In the genomic region with DNA sequence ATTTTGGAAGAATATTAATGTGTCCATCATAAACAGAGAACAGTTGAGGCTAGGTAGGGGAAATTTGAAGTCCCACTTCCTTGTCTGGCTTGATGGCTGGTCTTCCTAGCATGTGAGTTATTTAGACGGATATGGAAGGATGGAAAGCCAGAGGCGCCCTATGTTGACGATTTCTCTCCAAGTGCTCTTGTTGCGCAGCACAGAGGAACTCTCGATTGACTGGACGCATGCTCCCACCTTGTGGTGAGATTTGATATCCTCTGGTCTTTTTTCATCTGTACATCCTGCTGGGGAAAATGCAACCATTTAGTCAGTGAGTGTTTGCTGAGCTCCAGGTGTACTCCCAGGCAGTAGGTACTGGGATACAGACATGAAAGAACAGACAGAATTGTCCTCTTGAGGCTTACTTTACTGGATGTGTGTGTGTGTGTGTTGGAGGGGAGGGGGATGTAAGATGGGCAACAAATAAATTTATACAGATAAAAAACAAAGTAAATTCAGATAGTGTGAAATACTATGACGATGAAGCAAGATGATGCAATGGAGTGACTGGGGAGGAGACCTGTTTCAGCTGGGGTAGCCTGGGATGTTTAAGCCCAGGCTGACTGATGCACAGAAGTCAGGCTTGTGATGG, we compare ENCODE assay signal across 9 cellular contexts.
A peak's percentile ranks its signal among the peaks of the same experiment; 100 is the strongest.
DNase-seq lines count a peak whose midpoint lies in the region; ATAC-seq, FAIRE-seq and TF ChIP-seq lines count a peak whose summit lies in the region.
"Had no signal": no experiment of that assay in that cellular context is flagged by ENCODE, and none has a peak within 500 bp of the region (broad histone marks: within the 10 kb centered on the region; RNA-seq: fewer than 3 reads in every experiment).

No MANE protein-coding gene starts in this region.

- H3K4me2 ChIP-seq in OCI-LY3 (ENCODE audit: low read length) (peak overlapping the region; percentile 65), astrocyte (ENCODE audit: low read length) (no peak overlapping the region)
- H3K4me2 ChIP-seq: BLaER1 treated with 17β-estradiol and CSF1 and Interleukin-3, amounts not matched to agents 10 nM and 100 nM had no signal

- H3K4me3 Mint-ChIP-seq in astrocyte (ENCODE audit: unreplicated experiment): no peak overlapping the region

- H3K27me3 ChIP-seq in OCI-LY3 (ENCODE audit: low read depth, low read length) (no peaks in the 10 kb centered on the region), astrocyte (ENCODE audit: insufficient read depth, low read length) (no peaks in the 10 kb centered on the region)
- H3K27me3 ChIP-seq: BLaER1 treated with 17β-estradiol and CSF1 and Interleukin-3, amounts not matched to agents 10 nM and 100 nM had no signal

- peak; percentile 94 for FAIRE-seq in astrocyte (lab: Jason Lieb, UNC)

- H3K27me3 Mint-ChIP-seq in astrocyte (ENCODE audit: low read depth, unreplicated experiment): peaks cover 29% of the 10 kb centered on the region

- no peaks in the 10 kb centered on the region for H3K36me3 Mint-ChIP-seq in astrocyte (ENCODE audit: low read depth, unreplicated experiment)

- H3K27ac ChIP-seq in OCI-LY3 (ENCODE audit: low read length) (no peak overlapping the region), astrocyte (ENCODE audit: low read depth, low read length) (no peak overlapping the region)
- H3K27ac ChIP-seq: BLaER1 treated with 17β-estradiol and CSF1 and Interleukin-3, amounts not matched to agents 10 nM and 100 nM had no signal

- H3K79me2 ChIP-seq in OCI-LY3 (ENCODE audit: low read length) (no peaks in the 10 kb centered on the region), astrocyte (ENCODE audit: insufficient read depth, low read length) (no peaks in the 10 kb centered on the region)

- peaks cover 7% of the 10 kb centered on the region for H3K9me3 Mint-ChIP-seq in astrocyte (ENCODE audit: unreplicated experiment)

- H4K20me1 ChIP-seq in OCI-LY3 (ENCODE audit: insufficient read depth, low read length) (no peaks in the 10 kb centered on the region), astrocyte (ENCODE audit: insufficient read depth, low read length) (no peaks in the 10 kb centered on the region)
- H4K20me1 ChIP-seq: BLaER1 treated with 17β-estradiol and CSF1 and Interleukin-3, amounts not matched to agents 10 nM and 100 nM had no signal

- peak; percentile 68 for TF ChIP-seq CTCF in OCI-LY3 (IDR thresholded peaks at IDR 0.05; ENCODE audit: low read depth, low read length)
- TF ChIP-seq CTCF in astrocyte (IDR thresholded peaks at IDR 0.05; ENCODE audit: insufficient read depth, low read depth, low read length): peak; percentile 61

- no peaks in the 10 kb centered on the region for H3K36me3 ChIP-seq in OCI-LY3 (replicated peaks; ENCODE audit: low read depth, low read length)
- no peaks in the 10 kb centered on the region for H3K36me3 ChIP-seq in astrocyte (ENCODE audit: insufficient read depth, low read length)
- H3K36me3 ChIP-seq: BLaER1 treated with 17β-estradiol and CSF1 and Interleukin-3, amounts not matched to agents 10 nM and 100 nM had no signal

- H3K9me3 ChIP-seq in OCI-LY3 (ENCODE audit: insufficient read depth, low read length) (no peaks in the 10 kb centered on the region), astrocyte (ENCODE audit: insufficient read depth, low read depth, low read length) (no peaks in the 10 kb centered on the region)

- H2AFZ ChIP-seq in OCI-LY3 (ENCODE audit: low read depth, low read length): peak overlapping the region; percentile 60; the same call in 1 of the 2 replicates
- no peak overlapping the region for H2AFZ ChIP-seq in astrocyte (ENCODE audit: low read depth, low read length)

- no peak overlapping the region for H3K27ac Mint-ChIP-seq in astrocyte (ENCODE audit: unreplicated experiment)

- ATAC-seq in GM21381 (IDR thresholded peaks at IDR 0.05; ENCODE audit: unreplicated experiment): no peak

- peak; percentile 79 for DNase-seq in SIG-M5 treated with dmso at 0.1 percent for 504 hours (lab: John Stamatoyannopoulos, UW; ENCODE audit: unreplicated experiment)
- no peak for DNase-seq in SIG-M5 (lab: John Stamatoyannopoulos, UW)
- DNase-seq in KG1 (lab: John Stamatoyannopoulos, UW): peak; percentile 41
- peak; percentile 67 for DNase-seq in astrocyte (ENCODE audit: low read depth)
- DNase-seq in hippocampal formation (lab: John Stamatoyannopoulos, UW): peak; percentile 63 to 85
- DNase-seq in smooth muscle cell of the brain vasculature (ENCODE audit: low read depth, low spot score): peak; percentile 74

- peaks cover 7% of the 10 kb centered on the region for H3K4me1 Mint-ChIP-seq in astrocyte (ENCODE audit: low read depth, unreplicated experiment)

- H3K4me3 ChIP-seq in OCI-LY3 (ENCODE audit: low read length) (peak overlapping the region; percentile 44; the same call in 1 of the 2 replicates), astrocyte (ENCODE audit: insufficient read depth, low read depth, low read length) (no peak overlapping the region)
- H3K4me3 ChIP-seq: BLaER1 treated with 17β-estradiol and CSF1 and Interleukin-3, amounts not matched to agents 10 nM and 100 nM had no signal

- H3K9ac ChIP-seq in OCI-LY3 (ENCODE audit: low read length): no peak overlapping the region
- H3K9ac ChIP-seq in astrocyte (ENCODE audit: low read length): no peak overlapping the region
- H3K9ac ChIP-seq: BLaER1 treated with 17β-estradiol and CSF1 and Interleukin-3, amounts not matched to agents 10 nM and 100 nM had no signal

- H3K4me1 ChIP-seq in OCI-LY3 (ENCODE audit: low read length) (peaks cover 3% of the 10 kb centered on the region; the same call in 1 of the 2 replicates), astrocyte (ENCODE audit: insufficient read depth, low read length) (no peaks in the 10 kb centered on the region)
